ENCODE assay signal across 8 cellular contexts in the genomic region with DNA sequence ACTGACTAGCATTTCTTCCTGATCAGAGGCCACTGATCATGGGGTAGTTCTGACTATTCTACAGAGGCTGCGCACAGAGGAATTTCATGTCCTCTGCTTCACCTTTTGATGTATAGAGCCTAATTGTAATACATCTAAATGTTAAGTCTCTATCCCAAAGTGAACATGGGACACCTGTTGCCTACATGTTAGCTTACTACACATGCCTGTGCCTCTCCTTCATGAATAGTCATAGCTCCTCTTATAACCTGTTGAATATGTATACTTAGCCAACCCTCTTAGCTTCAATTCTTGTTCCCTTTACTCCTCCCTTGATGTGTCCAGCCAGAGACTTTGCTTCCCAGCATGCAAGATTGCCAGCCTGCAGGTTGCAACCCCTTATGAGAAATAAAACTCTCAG.
"Had no signal": no experiment of that assay in that cellular context is flagged by ENCODE, and none has a peak within 500 bp of the region (broad histone marks: within the 10 kb centered on the region; RNA-seq: fewer than 3 reads in every experiment).

No MANE protein-coding gene starts in this region.

- H3K4me1 ChIP-seq: HAP-1 had no signal

- ATAC-seq: HCT116, K562 had no signal

- DNase-seq: GM23248, GOT3, H7, IMR-90 had no signal

- FAIRE-seq: HTR-8/SVneo, K562 had no signal

- H3K9me3 ChIP-seq: HAP-1 had no signal

- H3K4me3 ChIP-seq: GM23248, HAP-1, K562 had no signal

- H3K36me3 ChIP-seq: HAP-1 had no signal

- H3K9ac ChIP-seq: GM23248 had no signal

- H2AFZ ChIP-seq: GM23248 had no signal

- H3K27ac ChIP-seq: GM23248 had no signal
